Comparison of ENCODE assay signal across 1 cellular context in genomic region chr15:44711356-44712107, GRCh38.
TF ChIP-seq lines count a peak whose summit lies in the region.

Gene B2M, plus strand, starts transcription at chr15:44711517. Its CDS starts 30 bp downstream, at chr15:44711547.

TF ChIP-seq in GM12878, 131 proteins besides CTCF, POLR2A, EP300 and RAD21 (continued from another document and continues in another):
- TF ChIP-seq, protein P1, sequence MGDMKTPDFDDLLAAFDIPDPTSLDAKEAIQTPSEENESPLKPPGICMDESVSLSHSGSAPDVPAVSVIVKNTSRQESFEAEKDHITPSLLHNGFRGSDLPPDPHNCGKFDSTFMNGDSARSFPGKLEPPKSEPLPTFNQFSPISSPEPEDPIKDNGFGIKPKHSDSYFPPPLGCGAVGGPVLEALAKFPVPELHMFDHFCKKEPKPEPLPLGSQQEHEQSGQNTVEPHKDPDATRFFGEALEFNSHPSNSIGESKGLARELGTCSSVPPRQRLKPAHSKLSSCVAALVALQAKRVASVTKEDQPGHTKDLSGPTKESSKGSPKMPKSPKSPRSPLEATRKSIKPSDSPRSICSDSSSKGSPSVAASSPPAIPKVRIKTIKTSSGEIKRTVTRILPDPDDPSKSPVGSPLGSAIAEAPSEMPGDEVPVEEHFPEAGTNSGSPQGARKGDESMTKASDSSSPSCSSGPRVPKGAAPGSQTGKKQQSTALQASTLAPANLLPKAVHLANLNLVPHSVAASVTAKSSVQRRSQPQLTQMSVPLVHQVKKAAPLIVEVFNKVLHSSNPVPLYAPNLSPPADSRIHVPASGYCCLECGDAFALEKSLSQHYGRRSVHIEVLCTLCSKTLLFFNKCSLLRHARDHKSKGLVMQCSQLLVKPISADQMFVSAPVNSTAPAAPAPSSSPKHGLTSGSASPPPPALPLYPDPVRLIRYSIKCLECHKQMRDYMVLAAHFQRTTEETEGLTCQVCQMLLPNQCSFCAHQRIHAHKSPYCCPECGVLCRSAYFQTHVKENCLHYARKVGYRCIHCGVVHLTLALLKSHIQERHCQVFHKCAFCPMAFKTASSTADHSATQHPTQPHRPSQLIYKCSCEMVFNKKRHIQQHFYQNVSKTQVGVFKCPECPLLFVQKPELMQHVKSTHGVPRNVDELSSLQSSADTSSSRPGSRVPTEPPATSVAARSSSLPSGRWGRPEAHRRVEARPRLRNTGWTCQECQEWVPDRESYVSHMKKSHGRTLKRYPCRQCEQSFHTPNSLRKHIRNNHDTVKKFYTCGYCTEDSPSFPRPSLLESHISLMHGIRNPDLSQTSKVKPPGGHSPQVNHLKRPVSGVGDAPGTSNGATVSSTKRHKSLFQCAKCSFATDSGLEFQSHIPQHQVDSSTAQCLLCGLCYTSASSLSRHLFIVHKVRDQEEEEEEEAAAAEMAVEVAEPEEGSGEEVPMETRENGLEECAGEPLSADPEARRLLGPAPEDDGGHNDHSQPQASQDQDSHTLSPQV (IDR thresholded peaks at IDR 0.05): 0 out of 2 replicates have a peak, but pooled peaks have one; percentile 34
- 0 out of 2 replicates have a peak, but pooled peaks have one; percentile 7 for TF ChIP-seq RUNX3 (IDR thresholded peaks at IDR 0.05; ENCODE audit: low read length)
- TF ChIP-seq SREBF2 (IDR thresholded peaks at IDR 0.05; ENCODE audit: low read length): no peak
- no peak for TF ChIP-seq MEF2B (IDR thresholded peaks at IDR 0.05; ENCODE audit: partially characterized antibody, poor library complexity, severe bottlenecking)
- peak; percentile 97 to 98 for TF ChIP-seq BHLHE40 (IDR thresholded peaks at IDR 0.05; ENCODE audit: borderline replicate concordance in 1 of 2, low read depth in 2 of 2, low read length in 1 of 2)
- TF ChIP-seq, protein P2, sequence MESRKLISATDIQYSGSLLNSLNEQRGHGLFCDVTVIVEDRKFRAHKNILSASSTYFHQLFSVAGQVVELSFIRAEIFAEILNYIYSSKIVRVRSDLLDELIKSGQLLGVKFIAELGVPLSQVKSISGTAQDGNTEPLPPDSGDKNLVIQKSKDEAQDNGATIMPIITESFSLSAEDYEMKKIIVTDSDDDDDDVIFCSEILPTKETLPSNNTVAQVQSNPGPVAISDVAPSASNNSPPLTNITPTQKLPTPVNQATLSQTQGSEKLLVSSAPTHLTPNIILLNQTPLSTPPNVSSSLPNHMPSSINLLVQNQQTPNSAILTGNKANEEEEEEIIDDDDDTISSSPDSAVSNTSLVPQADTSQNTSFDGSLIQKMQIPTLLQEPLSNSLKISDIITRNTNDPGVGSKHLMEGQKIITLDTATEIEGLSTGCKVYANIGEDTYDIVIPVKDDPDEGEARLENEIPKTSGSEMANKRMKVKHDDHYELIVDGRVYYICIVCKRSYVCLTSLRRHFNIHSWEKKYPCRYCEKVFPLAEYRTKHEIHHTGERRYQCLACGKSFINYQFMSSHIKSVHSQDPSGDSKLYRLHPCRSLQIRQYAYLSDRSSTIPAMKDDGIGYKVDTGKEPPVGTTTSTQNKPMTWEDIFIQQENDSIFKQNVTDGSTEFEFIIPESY (IDR thresholded peaks at IDR 0.05): no peak
- TF ChIP-seq BCLAF1 (IDR thresholded peaks at IDR 0.05): no peak
- TF ChIP-seq NRF1 (conservative IDR thresholded peaks at IDR 0.05; ENCODE audit: low read depth, low read length): no peak
- peak; percentile 84 for TF ChIP-seq BACH1 (IDR thresholded peaks at IDR 0.05; ENCODE audit: borderline replicate concordance)
- no peak for TF ChIP-seq EZH2 (IDR thresholded peaks at IDR 0.05; ENCODE audit: borderline replicate concordance, control insufficient read depth, low read depth, low read length)
- no peak for TF ChIP-seq PRDM15 (CRISPR knock-in tag; IDR thresholded peaks at IDR 0.05)
- TF ChIP-seq, protein P3, sequence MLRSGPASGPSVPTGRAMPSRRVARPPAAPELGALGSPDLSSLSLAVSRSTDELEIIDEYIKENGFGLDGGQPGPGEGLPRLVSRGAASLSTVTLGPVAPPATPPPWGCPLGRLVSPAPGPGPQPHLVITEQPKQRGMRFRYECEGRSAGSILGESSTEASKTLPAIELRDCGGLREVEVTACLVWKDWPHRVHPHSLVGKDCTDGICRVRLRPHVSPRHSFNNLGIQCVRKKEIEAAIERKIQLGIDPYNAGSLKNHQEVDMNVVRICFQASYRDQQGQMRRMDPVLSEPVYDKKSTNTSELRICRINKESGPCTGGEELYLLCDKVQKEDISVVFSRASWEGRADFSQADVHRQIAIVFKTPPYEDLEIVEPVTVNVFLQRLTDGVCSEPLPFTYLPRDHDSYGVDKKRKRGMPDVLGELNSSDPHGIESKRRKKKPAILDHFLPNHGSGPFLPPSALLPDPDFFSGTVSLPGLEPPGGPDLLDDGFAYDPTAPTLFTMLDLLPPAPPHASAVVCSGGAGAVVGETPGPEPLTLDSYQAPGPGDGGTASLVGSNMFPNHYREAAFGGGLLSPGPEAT (IDR thresholded peaks at IDR 0.05; ENCODE audit: low read depth): peak; percentile 51; the same call in 1 of the 2 replicates
- no peak for TF ChIP-seq YBX1 (IDR thresholded peaks at IDR 0.05)
- peak; percentile 100 for TF ChIP-seq POLR2AphosphoS2 (IDR thresholded peaks at IDR 0.05; ENCODE audit: low read depth, low read length)
- TF ChIP-seq ZBTB40 (IDR thresholded peaks at IDR 0.05; ENCODE audit: borderline replicate concordance): no peak
- peak; percentile 99 for TF ChIP-seq SMAD1 (IDR thresholded peaks at IDR 0.05; ENCODE audit: low read depth, partially characterized antibody)
- TF ChIP-seq MTA3 (IDR thresholded peaks at IDR 0.05; ENCODE audit: borderline replicate concordance, low read length): peak; percentile 56; the same call in 1 of the 2 replicates
- 0 out of 2 replicates have a peak, but pooled peaks have one; percentile 29 for TF ChIP-seq ZBTB11 (CRISPR knock-in tag; IDR thresholded peaks at IDR 0.05)
- TF ChIP-seq, protein P4, sequence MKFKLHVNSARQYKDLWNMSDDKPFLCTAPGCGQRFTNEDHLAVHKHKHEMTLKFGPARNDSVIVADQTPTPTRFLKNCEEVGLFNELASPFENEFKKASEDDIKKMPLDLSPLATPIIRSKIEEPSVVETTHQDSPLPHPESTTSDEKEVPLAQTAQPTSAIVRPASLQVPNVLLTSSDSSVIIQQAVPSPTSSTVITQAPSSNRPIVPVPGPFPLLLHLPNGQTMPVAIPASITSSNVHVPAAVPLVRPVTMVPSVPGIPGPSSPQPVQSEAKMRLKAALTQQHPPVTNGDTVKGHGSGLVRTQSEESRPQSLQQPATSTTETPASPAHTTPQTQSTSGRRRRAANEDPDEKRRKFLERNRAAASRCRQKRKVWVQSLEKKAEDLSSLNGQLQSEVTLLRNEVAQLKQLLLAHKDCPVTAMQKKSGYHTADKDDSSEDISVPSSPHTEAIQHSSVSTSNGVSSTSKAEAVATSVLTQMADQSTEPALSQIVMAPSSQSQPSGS (IDR thresholded peaks at IDR 0.05; ENCODE audit: low read length): peak; percentile 13; the same call in 1 of the 2 replicates
- TF ChIP-seq IRF4 (IDR thresholded peaks at IDR 0.05; ENCODE audit: low read depth, low read length): peak; percentile 73; the same call in 1 of the 2 replicates
- no peak for TF ChIP-seq JUNB (IDR thresholded peaks at IDR 0.05)
- 0 out of 2 replicates have a peak, but pooled peaks have one; percentile 7 for TF ChIP-seq BCL11A (IDR thresholded peaks at IDR 0.05; ENCODE audit: low read depth, low read length)
- TF ChIP-seq PML (IDR thresholded peaks at IDR 0.05; ENCODE audit: low read length): peak; percentile 99
- TF ChIP-seq CHD4 (IDR thresholded peaks at IDR 0.05): no peak
- TF ChIP-seq SMC3 (IDR thresholded peaks at IDR 0.05; ENCODE audit: borderline replicate concordance, low read length): 0 out of 2 replicates have a peak, but pooled peaks have one; percentile 4
- peak; percentile 100 for TF ChIP-seq POLR2AphosphoS5 (IDR thresholded peaks at IDR 0.05; ENCODE audit: low read length)
- no peak for TF ChIP-seq EED (IDR thresholded peaks at IDR 0.05; ENCODE audit: low read depth)
- peak; percentile 70 for TF ChIP-seq PAX5 (IDR thresholded peaks at IDR 0.05; ENCODE audit: borderline replicate concordance, low read depth, low read length)
